Comparison of ENCODE assay signal across 1 cellular context in the genomic region with DNA sequence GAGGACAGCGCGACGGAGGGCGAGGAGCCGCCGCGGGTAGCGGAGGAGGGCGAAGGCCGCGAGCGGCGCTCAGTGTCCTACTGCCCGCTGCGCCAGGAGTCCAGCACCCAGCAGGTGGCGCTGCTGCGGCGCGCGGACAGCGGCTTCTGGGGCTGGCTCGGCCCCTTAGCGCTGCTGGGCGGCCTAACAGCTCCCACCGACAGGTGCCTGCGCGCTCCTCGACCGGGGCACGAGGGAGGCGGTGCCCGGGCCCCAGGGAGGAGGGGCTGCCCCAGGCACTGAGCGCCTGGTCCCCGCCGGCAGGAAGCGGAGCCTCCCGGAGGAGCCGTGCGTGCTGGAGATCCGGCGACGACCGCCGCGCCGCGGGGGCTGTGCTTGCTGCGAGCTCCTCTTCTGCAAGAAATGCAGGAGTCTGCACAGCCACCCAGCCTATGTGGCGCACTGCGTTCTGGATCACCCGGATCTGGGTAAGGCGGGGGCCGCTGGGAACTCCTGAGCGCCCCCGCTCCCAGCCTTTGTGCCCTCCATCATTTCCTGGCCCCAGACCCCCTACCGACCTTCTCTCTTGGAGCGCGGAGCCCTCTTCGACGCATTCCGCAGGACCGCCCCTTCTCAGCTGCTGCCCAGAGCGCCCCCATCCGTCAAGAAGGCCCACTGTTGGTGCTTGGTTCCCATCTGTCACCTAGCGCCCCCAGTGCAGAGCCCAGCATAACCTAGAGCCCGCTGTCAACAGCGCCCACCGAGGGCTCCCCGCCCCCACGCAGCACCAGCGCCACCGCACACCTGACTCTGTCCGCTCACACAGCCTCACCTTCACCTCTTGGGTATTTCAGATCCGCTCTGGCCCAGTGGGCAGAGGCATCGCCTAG.
TF ChIP-seq lines count a peak whose summit lies in the region.

No MANE protein-coding gene starts in this region.

TF ChIP-seq in WTC11, 78 proteins besides CTCF, POLR2A, EP300 and RAD21 (continued from another document):
- TF ChIP-seq ZBTB43 (CRISPR knock-in tag; IDR thresholded peaks at IDR 0.05): no peak; the same call in 1 of the 2 replicates
- TF ChIP-seq FOXP1 (CRISPR knock-in tag; IDR thresholded peaks at IDR 0.05; ENCODE audit: borderline replicate concordance): peak; percentile 79
- TF ChIP-seq NFE2L1 (CRISPR knock-in tag; IDR thresholded peaks at IDR 0.05): peak; percentile 66; the same call in 1 of the 2 replicates
- TF ChIP-seq MYBL2 (CRISPR knock-in tag; IDR thresholded peaks at IDR 0.05): peak; percentile 88
- TF ChIP-seq, protein P1, sequence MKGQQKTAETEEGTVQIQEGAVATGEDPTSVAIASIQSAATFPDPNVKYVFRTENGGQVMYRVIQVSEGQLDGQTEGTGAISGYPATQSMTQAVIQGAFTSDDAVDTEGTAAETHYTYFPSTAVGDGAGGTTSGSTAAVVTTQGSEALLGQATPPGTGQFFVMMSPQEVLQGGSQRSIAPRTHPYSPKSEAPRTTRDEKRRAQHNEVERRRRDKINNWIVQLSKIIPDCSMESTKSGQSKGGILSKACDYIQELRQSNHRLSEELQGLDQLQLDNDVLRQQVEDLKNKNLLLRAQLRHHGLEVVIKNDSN (CRISPR knock-in tag; IDR thresholded peaks at IDR 0.05): peak; percentile 58
- peak; percentile 35; the same call in 1 of the 2 replicates for TF ChIP-seq ARID4B (CRISPR knock-in tag; IDR thresholded peaks at IDR 0.05; ENCODE audit: borderline replicate concordance)
- TF ChIP-seq E2F1 (CRISPR knock-in tag; IDR thresholded peaks at IDR 0.05): peak; percentile 53; the same call in 1 of the 2 replicates
- TF ChIP-seq USF2 (CRISPR knock-in tag; IDR thresholded peaks at IDR 0.05): peak; percentile 34; the same call in 1 of the 2 replicates
- peak; percentile 92 for TF ChIP-seq ZNF263 (CRISPR knock-in tag; IDR thresholded peaks at IDR 0.05; ENCODE audit: low read depth)
- TF ChIP-seq ATF2 (CRISPR knock-in tag; IDR thresholded peaks at IDR 0.05; ENCODE audit: borderline replicate concordance, low read depth): peak; percentile 39; the same call in 1 of the 2 replicates
- peak; percentile 44; the same call in 1 of the 2 replicates for TF ChIP-seq ZNF423 (CRISPR knock-in tag; IDR thresholded peaks at IDR 0.05)
- no peak for TF ChIP-seq GRHL2 (CRISPR knock-in tag; IDR thresholded peaks at IDR 0.05; ENCODE audit: insufficient replicate concordance, severe bottlenecking)
- TF ChIP-seq, protein P2, sequence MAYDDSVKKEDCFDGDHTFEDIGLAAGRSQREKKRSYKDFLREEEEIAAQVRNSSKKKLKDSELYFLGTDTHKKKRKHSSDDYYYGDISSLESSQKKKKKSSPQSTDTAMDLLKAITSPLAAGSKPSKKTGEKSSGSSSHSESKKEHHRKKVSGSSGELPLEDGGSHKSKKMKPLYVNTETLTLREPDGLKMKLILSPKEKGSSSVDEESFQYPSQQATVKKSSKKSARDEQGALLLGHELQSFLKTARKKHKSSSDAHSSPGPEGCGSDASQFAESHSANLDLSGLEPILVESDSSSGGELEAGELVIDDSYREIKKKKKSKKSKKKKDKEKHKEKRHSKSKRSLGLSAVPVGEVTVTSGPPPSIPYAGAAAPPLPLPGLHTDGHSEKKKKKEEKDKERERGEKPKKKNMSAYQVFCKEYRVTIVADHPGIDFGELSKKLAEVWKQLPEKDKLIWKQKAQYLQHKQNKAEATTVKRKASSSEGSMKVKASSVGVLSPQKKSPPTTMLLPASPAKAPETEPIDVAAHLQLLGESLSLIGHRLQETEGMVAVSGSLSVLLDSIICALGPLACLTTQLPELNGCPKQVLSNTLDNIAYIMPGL (CRISPR knock-in tag; IDR thresholded peaks at IDR 0.05): peak; percentile 100
- TF ChIP-seq E2F4 (CRISPR knock-in tag; IDR thresholded peaks at IDR 0.05; ENCODE audit: borderline replicate concordance, low read depth): peak; percentile 61; the same call in 1 of the 2 replicates
- 0 out of 2 replicates have a peak, but pooled peaks have one; percentile 76 for TF ChIP-seq TEAD4 (CRISPR knock-in tag; IDR thresholded peaks at IDR 0.05)
- TF ChIP-seq, protein P3, sequence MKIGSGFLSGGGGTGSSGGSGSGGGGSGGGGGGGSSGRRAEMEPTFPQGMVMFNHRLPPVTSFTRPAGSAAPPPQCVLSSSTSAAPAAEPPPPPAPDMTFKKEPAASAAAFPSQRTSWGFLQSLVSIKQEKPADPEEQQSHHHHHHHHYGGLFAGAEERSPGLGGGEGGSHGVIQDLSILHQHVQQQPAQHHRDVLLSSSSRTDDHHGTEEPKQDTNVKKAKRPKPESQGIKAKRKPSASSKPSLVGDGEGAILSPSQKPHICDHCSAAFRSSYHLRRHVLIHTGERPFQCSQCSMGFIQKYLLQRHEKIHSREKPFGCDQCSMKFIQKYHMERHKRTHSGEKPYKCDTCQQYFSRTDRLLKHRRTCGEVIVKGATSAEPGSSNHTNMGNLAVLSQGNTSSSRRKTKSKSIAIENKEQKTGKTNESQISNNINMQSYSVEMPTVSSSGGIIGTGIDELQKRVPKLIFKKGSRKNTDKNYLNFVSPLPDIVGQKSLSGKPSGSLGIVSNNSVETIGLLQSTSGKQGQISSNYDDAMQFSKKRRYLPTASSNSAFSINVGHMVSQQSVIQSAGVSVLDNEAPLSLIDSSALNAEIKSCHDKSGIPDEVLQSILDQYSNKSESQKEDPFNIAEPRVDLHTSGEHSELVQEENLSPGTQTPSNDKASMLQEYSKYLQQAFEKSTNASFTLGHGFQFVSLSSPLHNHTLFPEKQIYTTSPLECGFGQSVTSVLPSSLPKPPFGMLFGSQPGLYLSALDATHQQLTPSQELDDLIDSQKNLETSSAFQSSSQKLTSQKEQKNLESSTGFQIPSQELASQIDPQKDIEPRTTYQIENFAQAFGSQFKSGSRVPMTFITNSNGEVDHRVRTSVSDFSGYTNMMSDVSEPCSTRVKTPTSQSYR (CRISPR knock-in tag; IDR thresholded peaks at IDR 0.05): no peak
- peak; percentile 44; the same call in 1 of the 2 replicates for TF ChIP-seq ETV6 (CRISPR knock-in tag; IDR thresholded peaks at IDR 0.05)
- peak; percentile 37 for TF ChIP-seq FOXK1 (CRISPR knock-in tag; IDR thresholded peaks at IDR 0.05)
- TF ChIP-seq, protein P4, sequence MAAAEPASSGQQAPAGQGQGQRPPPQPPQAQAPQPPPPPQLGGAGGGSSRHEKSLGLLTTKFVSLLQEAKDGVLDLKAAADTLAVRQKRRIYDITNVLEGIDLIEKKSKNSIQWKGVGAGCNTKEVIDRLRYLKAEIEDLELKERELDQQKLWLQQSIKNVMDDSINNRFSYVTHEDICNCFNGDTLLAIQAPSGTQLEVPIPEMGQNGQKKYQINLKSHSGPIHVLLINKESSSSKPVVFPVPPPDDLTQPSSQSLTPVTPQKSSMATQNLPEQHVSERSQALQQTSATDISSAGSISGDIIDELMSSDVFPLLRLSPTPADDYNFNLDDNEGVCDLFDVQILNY (CRISPR knock-in tag; IDR thresholded peaks at IDR 0.05): peak; percentile 78
- peak; percentile 20; the same call in 1 of the 2 replicates for TF ChIP-seq SP1 (CRISPR knock-in tag; conservative IDR thresholded peaks at IDR 0.05)
- TF ChIP-seq MAX (CRISPR knock-in tag; IDR thresholded peaks at IDR 0.05): peak; percentile 97
- peak; percentile 72; the same call in 1 of the 2 replicates for TF ChIP-seq SMAD3 (CRISPR knock-in tag; IDR thresholded peaks at IDR 0.05; ENCODE audit: borderline replicate concordance)
